Comparison of ENCODE assay signal across 20 cellular contexts in genomic region chr4:16761031-16761430, GRCh38.
"Had no signal": no experiment of that assay in that cellular context is flagged by ENCODE, and none has a peak within 500 bp of the region (broad histone marks: within the 10 kb centered on the region; RNA-seq: fewer than 3 reads in every experiment).

No MANE protein-coding gene starts in this region.

- H3K9me3 ChIP-seq: esophagus squamous epithelium, heart left ventricle, pancreas, tibial artery, upper lobe of left lung, vagina had no signal

- DNase-seq: effector memory CD8-positive, alpha-beta T cell; esophagus squamous epithelium; heart left ventricle; hypothalamus; kidney glomerular epithelial cell; mammary epithelial cell; natural killer cell; occipital lobe; pancreas; right cardiac atrium; small intestine; stimulated activated CD4-positive, alpha-beta T cell treated with anti-CD3 and anti-CD28 coated beads, Interleukin-4, amount 100 ng/mL, for 1 hour; stimulated activated CD8-positive, alpha-beta memory T cell treated with anti-CD3 and anti-CD28 coated beads, Interleukin-4, amount 100 ng/mL, for 48 hours; tibial artery; upper lobe of left lung had no signal

- H3K27ac Mint-ChIP-seq: effector memory CD8-positive, alpha-beta T cell; mesothelial cell of epicardium; natural killer cell; progenitor cell of endocrine pancreas; stimulated activated effector memory CD8-positive, alpha-beta T cell treated with anti-CD3 and anti-CD28 coated beads, Interleukin-12 subunit alpha, Interleukin-12 subunit beta, amount 100 ng/mL, for 72 hours; stimulated activated naive CD8-positive, alpha-beta T cell treated with anti-CD3 and anti-CD28 coated beads, Interleukin-15, Interleukin-2, amounts not matched to agents 100 ng/mL and 50 ng/mL, for 24 hours had no signal

- H3K36me3 ChIP-seq: esophagus squamous epithelium, pancreas, tibial artery, upper lobe of left lung, vagina had no signal

- H3K4me3 Mint-ChIP-seq: effector memory CD8-positive, alpha-beta T cell; mesothelial cell of epicardium; natural killer cell; stimulated activated effector memory CD8-positive, alpha-beta T cell treated with anti-CD3 and anti-CD28 coated beads, Interleukin-12 subunit alpha, Interleukin-12 subunit beta, amount 100 ng/mL, for 72 hours; stimulated activated naive CD8-positive, alpha-beta T cell treated with anti-CD3 and anti-CD28 coated beads, Interleukin-15, Interleukin-2, amounts not matched to agents 100 ng/mL and 50 ng/mL, for 24 hours had no signal

- H3K4me1 Mint-ChIP-seq: natural killer cell; stimulated activated effector memory CD8-positive, alpha-beta T cell treated with anti-CD3 and anti-CD28 coated beads, Interleukin-12 subunit alpha, Interleukin-12 subunit beta, amount 100 ng/mL, for 72 hours had no signal

- H3K36me3 Mint-ChIP-seq: mesothelial cell of epicardium; natural killer cell; stimulated activated effector memory CD8-positive, alpha-beta T cell treated with anti-CD3 and anti-CD28 coated beads, Interleukin-12 subunit alpha, Interleukin-12 subunit beta, amount 100 ng/mL, for 72 hours had no signal

- H3K9me3 Mint-ChIP-seq: effector memory CD8-positive, alpha-beta T cell; mesothelial cell of epicardium; natural killer cell; stimulated activated effector memory CD8-positive, alpha-beta T cell treated with anti-CD3 and anti-CD28 coated beads, Interleukin-12 subunit alpha, Interleukin-12 subunit beta, amount 100 ng/mL, for 72 hours; stimulated activated naive CD8-positive, alpha-beta T cell treated with anti-CD3 and anti-CD28 coated beads, Interleukin-15, Interleukin-2, amounts not matched to agents 100 ng/mL and 50 ng/mL, for 24 hours had no signal

- H3K27ac ChIP-seq: esophagus squamous epithelium, pancreas, tibial artery, vagina had no signal

- H3K4me3 ChIP-seq: esophagus squamous epithelium, heart left ventricle, pancreas, tibial artery, upper lobe of left lung, vagina had no signal

- H3K27me3 ChIP-seq: esophagus squamous epithelium, heart left ventricle, pancreas, tibial artery, upper lobe of left lung, vagina had no signal

- H3K27me3 Mint-ChIP-seq: stimulated activated naive CD8-positive, alpha-beta T cell treated with anti-CD3 and anti-CD28 coated beads, Interleukin-15, Interleukin-2, amounts not matched to agents 100 ng/mL and 50 ng/mL, for 24 hours had no signal

- H3K4me1 ChIP-seq: pancreas, tibial artery had no signal
